In the genomic region with DNA sequence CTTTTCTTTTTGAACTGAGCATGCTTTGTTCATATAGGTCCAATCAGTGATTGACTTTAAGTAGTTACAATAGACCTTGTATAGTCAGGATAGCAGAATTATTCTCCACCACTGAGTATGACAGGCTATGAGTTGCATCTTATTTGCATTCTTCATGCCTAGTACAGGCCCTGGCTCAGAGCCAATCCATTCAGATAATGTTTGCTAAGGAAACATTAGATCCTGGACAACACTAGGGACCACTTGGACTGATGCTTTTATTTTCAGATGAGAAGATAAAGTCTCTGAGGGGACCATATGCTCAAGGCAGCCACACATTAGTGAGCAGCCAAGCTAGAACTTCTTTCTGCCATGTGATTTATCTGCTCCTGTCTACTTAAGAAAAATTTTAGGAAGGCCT, we compare ENCODE assay signal across 18 cellular contexts.
DNase-seq lines count a peak whose midpoint lies in the region; ATAC-seq and TF ChIP-seq lines count a peak whose summit lies in the region.
"Had no signal": no experiment of that assay in that cellular context is flagged by ENCODE, and none has a peak within 500 bp of the region (broad histone marks: within the 10 kb centered on the region; RNA-seq: fewer than 3 reads in every experiment).

No MANE protein-coding gene starts in this region.

- H3K27me3 Mint-ChIP-seq in activated CD4-positive, alpha-beta T cell treated with anti-CD3 and anti-CD28 coated beads, Interleukin-2, amount 10 ng/mL, durations not matched to agents 7 days and 5 days: peaks cover 4% of the 10 kb centered on the region
- peaks cover 16% of the 10 kb centered on the region for H3K27me3 Mint-ChIP-seq in activated CD4-positive, alpha-beta T cell treated with anti-CD3 and anti-CD28 coated beads for 36 hours

- ATAC-seq in GM18909 (IDR thresholded peaks at IDR 0.05; ENCODE audit: poor library complexity, unreplicated experiment): peak; percentile 17
- ATAC-seq in activated CD4-positive, alpha-beta T cell treated with anti-CD3 and anti-CD28 coated beads for 36 hours: no peak
- ATAC-seq: activated CD4-positive, CD25-positive, alpha-beta regulatory T cell treated with anti-CD3 and anti-CD28 coated beads, Interleukin-2, amount 50 U/mL, for 24 hours; heart left ventricle; naive thymus-derived CD4-positive, alpha-beta T cell had no signal

- peaks cover 3% of the 10 kb centered on the region for H3K36me3 Mint-ChIP-seq in activated CD4-positive, alpha-beta T cell treated with anti-CD3 and anti-CD28 coated beads, Interleukin-2, amount 10 ng/mL, durations not matched to agents 7 days and 5 days (ENCODE audit: low read depth)
- no peaks in the 10 kb centered on the region for H3K36me3 Mint-ChIP-seq in activated CD4-positive, alpha-beta T cell treated with anti-CD3 and anti-CD28 coated beads for 36 hours (ENCODE audit: low read depth)

- intact Hi-C loops in activated CD4-positive, alpha-beta T cell treated with anti-CD3 and anti-CD28 coated beads for 36 hours (cut with DNase I, micrococcal nuclease): no loop called here

- TF ChIP-seq CTCF in fibroblast of mammary gland (conservative IDR thresholded peaks at IDR 0.05; ENCODE audit: control insufficient read depth, insufficient read depth, low read depth, low read length): no peak

- peaks cover 10% of the 10 kb centered on the region for H3K4me1 Mint-ChIP-seq in activated CD4-positive, alpha-beta T cell treated with anti-CD3 and anti-CD28 coated beads, Interleukin-2, amount 10 ng/mL, durations not matched to agents 7 days and 5 days
- H3K4me1 Mint-ChIP-seq in activated CD4-positive, alpha-beta T cell treated with anti-CD3 and anti-CD28 coated beads for 36 hours: peaks cover 13% of the 10 kb centered on the region

- H3K4me3 Mint-ChIP-seq in activated CD4-positive, alpha-beta T cell treated with anti-CD3 and anti-CD28 coated beads, Interleukin-2, amount 10 ng/mL, durations not matched to agents 7 days and 5 days: no peak overlapping the region
- no peak overlapping the region for H3K4me3 Mint-ChIP-seq in activated CD4-positive, alpha-beta T cell treated with anti-CD3 and anti-CD28 coated beads for 36 hours
- H3K4me3 Mint-ChIP-seq: activated T-cell treated with anti-CD3 and anti-CD28 coated beads, Interleukin-2, amount 50 U/mL, for 24 hours; B cell; naive thymus-derived CD4-positive, alpha-beta T cell; stimulated activated naive CD8-positive, alpha-beta T cell treated with anti-CD3 and anti-CD28 coated beads, Interleukin-15, Interleukin-2, amounts not matched to agents 100 ng/mL and 50 ng/mL, for 24 hours had no signal

- H3K9me3 Mint-ChIP-seq in activated CD4-positive, alpha-beta T cell treated with anti-CD3 and anti-CD28 coated beads, Interleukin-2, amount 10 ng/mL, durations not matched to agents 7 days and 5 days: peaks cover 2% of the 10 kb centered on the region
- H3K9me3 Mint-ChIP-seq in activated CD4-positive, alpha-beta T cell treated with anti-CD3 and anti-CD28 coated beads for 36 hours (ENCODE audit: low read depth): no peaks in the 10 kb centered on the region
- H3K9me3 Mint-ChIP-seq: activated T-cell treated with anti-CD3 and anti-CD28 coated beads, Interleukin-2, amount 50 U/mL, for 24 hours; stimulated activated naive CD8-positive, alpha-beta T cell treated with anti-CD3 and anti-CD28 coated beads, Interleukin-15, Interleukin-2, amounts not matched to agents 100 ng/mL and 50 ng/mL, for 24 hours had no signal

- no peak overlapping the region for H3K4me3 ChIP-seq in fibroblast of mammary gland (ENCODE audit: control insufficient read depth, low read depth, low read length)
- H3K4me3 ChIP-seq: heart left ventricle, left ventricle myocardium inferior had no signal

- DNase-seq in COLO668 (lab: John Stamatoyannopoulos, UW; ENCODE audit: unreplicated experiment) (peak; percentile 74), NCI-H82 (lab: John Stamatoyannopoulos, UW) (peak; percentile 75), fibroblast of mammary gland (ENCODE audit: low read depth) (peak; percentile 46), SKM-1 treated with dmso at 0.1 percent for 144 hours (lab: John Stamatoyannopoulos, UW; ENCODE audit: unreplicated experiment) (no peak)
- no peak for DNase-seq in activated CD4-positive, alpha-beta T cell treated with anti-CD3 and anti-CD28 coated beads, Interleukin-2, amount 50 U/mL, for 48 hours
- DNase-seq in activated CD4-positive, alpha-beta T cell treated with anti-CD3 and anti-CD28 coated beads, Interleukin-2, amount 10 ng/mL, durations not matched to agents 7 days and 5 days: no peak
- DNase-seq in activated CD4-positive, alpha-beta T cell treated with anti-CD3 and anti-CD28 coated beads for 36 hours: no peak
- DNase-seq: activated T-cell treated with anti-CD3 and anti-CD28 coated beads, Interleukin-2, amount 50 U/mL, for 24 hours; heart left ventricle; left ventricle myocardium inferior; MV-4-11; naive thymus-derived CD4-positive, alpha-beta T cell; stimulated activated CD4-positive, alpha-beta T cell treated with anti-CD3 and anti-CD28 coated beads, Interleukin-4, amount 100 ng/mL, for 4 hours; SW 1271 had no signal

- POLR2A ChIA-PET in activated CD4-positive, alpha-beta T cell treated with anti-CD3 and anti-CD28 coated beads, Interleukin-2, amount 10 ng/mL, durations not matched to agents 7 days and 5 days (lab: Charles Lee): no interaction called here
- POLR2A ChIA-PET in activated CD4-positive, alpha-beta T cell treated with anti-CD3 and anti-CD28 coated beads for 36 hours (lab: Charles Lee): no interaction called here

- H3K27ac Mint-ChIP-seq in activated CD4-positive, alpha-beta T cell treated with anti-CD3 and anti-CD28 coated beads, Interleukin-2, amount 10 ng/mL, durations not matched to agents 7 days and 5 days: no peak overlapping the region
- H3K27ac Mint-ChIP-seq in activated CD4-positive, alpha-beta T cell treated with anti-CD3 and anti-CD28 coated beads for 36 hours: no peak overlapping the region
- H3K27ac Mint-ChIP-seq: activated T-cell treated with anti-CD3 and anti-CD28 coated beads, Interleukin-2, amount 50 U/mL, for 24 hours; B cell; naive thymus-derived CD4-positive, alpha-beta T cell; stimulated activated naive CD8-positive, alpha-beta T cell treated with anti-CD3 and anti-CD28 coated beads, Interleukin-15, Interleukin-2, amounts not matched to agents 100 ng/mL and 50 ng/mL, for 24 hours had no signal

- CTCF ChIA-PET in activated CD4-positive, alpha-beta T cell treated with anti-CD3 and anti-CD28 coated beads, Interleukin-2, amount 10 ng/mL, durations not matched to agents 7 days and 5 days (lab: Charles Lee): no interaction called here
- CTCF ChIA-PET in activated CD4-positive, alpha-beta T cell treated with anti-CD3 and anti-CD28 coated beads for 36 hours (lab: Charles Lee): no interaction called here

Comparison
In these comparisons a context has a peak if more than half of its experiments do, and no peak if none do; other contexts are left out.
1. DNase-seq: peak in COLO668 (single experiment), NCI-H82 (single experiment) and fibroblast of mammary gland (single experiment); none in SKM-1 treated with dmso at 0.1 percent for 144 hours (single experiment), activated CD4-positive, alpha-beta T cell treated with anti-CD3 and anti-CD28 coated beads, Interleukin-2, amount 50 U/mL, for 48 hours (0 of 2), activated CD4-positive, alpha-beta T cell treated with anti-CD3 and anti-CD28 coated beads, Interleukin-2, amount 10 ng/mL, durations not matched to agents 7 days and 5 days (single experiment) and activated CD4-positive, alpha-beta T cell treated with anti-CD3 and anti-CD28 coated beads for 36 hours (single experiment).